Comparison of ENCODE assay signal across 13 cellular contexts in genomic region chr12:127964717-127965116, GRCh38.
A peak's percentile ranks its signal among the peaks of the same experiment; 100 is the strongest.
DNase-seq lines count a peak whose midpoint lies in the region; ATAC-seq and TF ChIP-seq lines count a peak whose summit lies in the region.
"Had no signal": no experiment of that assay in that cellular context is flagged by ENCODE, and none has a peak within 500 bp of the region (broad histone marks: within the 10 kb centered on the region; RNA-seq: fewer than 3 reads in every experiment).

No MANE protein-coding gene starts in this region.

- WGBS in body of pancreas, 2 donors, result 45 to 53% methylated on average over 3 of the region's 3 CpGs

- H3K4me3 ChIP-seq in AG04449 (ENCODE audit: low read depth, low read length) (no peak overlapping the region), PC-3 (ENCODE audit: low read length) (no peak overlapping the region), fibroblast of the aortic adventitia (ENCODE audit: low read depth, low read length) (no peak overlapping the region), body of pancreas (no peak overlapping the region)
- H3K4me3 ChIP-seq: prostate gland had no signal

- peak; percentile 57 for TF ChIP-seq CTCF in AG04449 (IDR thresholded peaks at IDR 0.05; ENCODE audit: insufficient read depth, low read length, missing control alignments)
- peak; percentile 64 for TF ChIP-seq CTCF in PC-3 (conservative IDR thresholded peaks at IDR 0.05; ENCODE audit: low read depth, low read length)
- TF ChIP-seq CTCF in fibroblast of the aortic adventitia (IDR thresholded peaks at IDR 0.05; ENCODE audit: insufficient read depth, low read length), result peak; percentile 20
- no peak for TF ChIP-seq CTCF in body of pancreas (IDR thresholded peaks at IDR 0.05)

- no peak overlapping the region for H2AFZ ChIP-seq in PC-3 (ENCODE audit: low read length)

- no peak for DNase-seq in AG04449 (ENCODE audit: low read depth, low spot score)
- peak; percentile 71 for DNase-seq in H4 (ENCODE audit: low spot score)
- peak; percentile 59 for DNase-seq in PC-3
- DNase-seq in fibroblast of the aortic adventitia (ENCODE audit: low read depth), result peak; percentile 44
- no peak for DNase-seq in NCI-H146 treated with DMSO at 0.1 percent for 48 hours (lab: John Stamatoyannopoulos, UW; ENCODE audit: unreplicated experiment)
- DNase-seq in NCI-H2081 treated with DMSO at 0.1 percent for 48 hours (lab: John Stamatoyannopoulos, UW), result no peak
- DNase-seq in body of pancreas, result no peak
- no peak for DNase-seq in KG1 (lab: John Stamatoyannopoulos, UW)
- DNase-seq: midbrain; SIG-M5; stimulated activated naive B cell treated with anti-CD40 and anti-IgM and Interleukin-4, amounts not matched to agents 10 μg/mL and 1 μg/mL and 100 μg/mL, for 72 hours had no signal

- H3K27ac ChIP-seq in PC-3 (ENCODE audit: low read length) (no peak overlapping the region), body of pancreas (no peak overlapping the region)
- H3K27ac ChIP-seq: prostate gland, VCaP had no signal

- H3K4me2 ChIP-seq in PC-3 (ENCODE audit: low read length), result no peak overlapping the region

- ATAC-seq in PC-3, result no peak
- no peak for ATAC-seq in body of pancreas
- ATAC-seq: stimulated activated naive B cell treated with anti-CD40 and anti-IgM and Interleukin-4, amounts not matched to agents 10 μg/mL and 1 μg/mL and 100 μg/mL, for 72 hours had no signal

- H3F3A ChIP-seq in PC-3 (ENCODE audit: low read length, unreplicated experiment), result no peaks in the 10 kb centered on the region

- H3K79me2 ChIP-seq in PC-3 (ENCODE audit: low read length), result no peaks in the 10 kb centered on the region

- no peak overlapping the region for H3K9ac ChIP-seq in PC-3 (ENCODE audit: low read length)

- POLR2A ChIA-PET in AG04449 (lab: Yijun Ruan, JAX) (no interaction called here), PC-3 (lab: Charles Lee; ENCODE audit: unreplicated experiment) (no interaction called here)

- no peaks in the 10 kb centered on the region for H3K27me3 ChIP-seq in PC-3 (ENCODE audit: low read length)
- no peaks in the 10 kb centered on the region for H3K27me3 ChIP-seq in body of pancreas

- no peak for TF ChIP-seq POLR2A in body of pancreas (IDR thresholded peaks at IDR 0.05)

- no peaks in the 10 kb centered on the region for H3K9me2 ChIP-seq in PC-3 (replicated peaks; ENCODE audit: low read length)

- H3K36me3 ChIP-seq in PC-3 (ENCODE audit: low read depth, low read length), result no peaks in the 10 kb centered on the region
- H3K36me3 ChIP-seq in body of pancreas (replicated peaks in 1 of 2; ENCODE audit: insufficient read depth in 1 of 2, low read depth in 2 of 2), result no peaks in the 10 kb centered on the region
- H3K36me3 ChIP-seq: prostate gland had no signal

- intact Hi-C loops in PC-3 (cut with micrococcal nuclease), result no loop called here
- intact Hi-C loops in body of pancreas (cut with DNase I), result no loop called here

- CTCF ChIA-PET in AG04449 (lab: Yijun Ruan, JAX), result interaction anchor here (0.6 to 2.9 kb wide), 15 partner anchors 10 to 447 kb away, joined by 3 to 10 read pairs (median 3); no protein-coding TSS in a partner anchor
- CTCF ChIA-PET in PC-3 (lab: Charles Lee), result interaction anchor here (0.8 kb wide), 1 partner anchor 20 kb away, joined by 4 read pairs; no protein-coding TSS in a partner anchor

- no peaks in the 10 kb centered on the region for H4K20me1 ChIP-seq in PC-3 (ENCODE audit: low read length)

- H3K4me1 ChIP-seq in PC-3 (ENCODE audit: insufficient read depth, low read length), result no peaks in the 10 kb centered on the region
- H3K4me1 ChIP-seq in body of pancreas, result no peaks in the 10 kb centered on the region
- H3K4me1 ChIP-seq: prostate gland had no signal

- H3K9me3 ChIP-seq in PC-3 (ENCODE audit: low read length) (no peaks in the 10 kb centered on the region), body of pancreas (no peaks in the 10 kb centered on the region)
- H3K9me3 ChIP-seq: prostate gland had no signal

- BruUV-seq in PC-3 (replicated peaks; lab: Mats Ljungman, UMichigan), result no TSS peak

Comparison
In these comparisons a context has a peak if more than half of its experiments do, and no peak if none do; other contexts are left out.
1. DNase-seq: peak in H4 (single experiment), PC-3 (single experiment) and fibroblast of the aortic adventitia (single experiment); none in AG04449 (single experiment), NCI-H146 treated with DMSO at 0.1 percent for 48 hours (single experiment), NCI-H2081 treated with DMSO at 0.1 percent for 48 hours (single experiment), body of pancreas (0 of 4) and KG1 (single experiment).
2. CTCF ChIP-seq: peak in AG04449 (single experiment), PC-3 (single experiment) and fibroblast of the aortic adventitia (single experiment); none in body of pancreas (0 of 7).